28 cellular contexts compared by ENCODE assay signal in the genomic region with DNA sequence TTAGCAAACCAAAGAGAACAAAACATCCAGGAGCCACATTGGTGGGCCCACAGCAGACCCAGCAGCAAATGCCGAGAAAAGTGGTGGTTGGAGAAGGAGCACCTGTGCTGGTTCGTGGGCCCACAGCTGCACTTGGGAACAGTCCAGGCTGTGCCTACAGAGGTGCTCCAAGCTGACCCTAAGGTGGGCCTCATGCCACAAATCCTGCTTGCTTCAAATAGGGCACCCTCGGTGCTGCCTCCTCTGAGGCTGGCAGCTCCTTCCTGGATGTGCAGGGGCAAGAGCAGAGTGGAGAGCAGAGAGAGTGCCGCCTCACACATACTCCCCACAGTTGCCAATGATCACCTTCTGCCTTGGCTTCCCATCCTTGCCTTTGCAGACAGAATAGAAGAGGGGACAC. TPM values are rescaled to one million over a fixed set of nuclear protein-coding genes. Genes with fewer than 3 reads are reported as not detected.
"Had no signal": no experiment of that assay in that cellular context is flagged by ENCODE, and none has a peak within 500 bp of the region (broad histone marks: within the 10 kb centered on the region; RNA-seq: fewer than 3 reads in every experiment).

No MANE protein-coding gene starts in this region.

- H3K4me3 Mint-ChIP-seq: immature natural killer cell; naive thymus-derived CD8-positive, alpha-beta T cell; nephron; neural crest cell; stimulated activated naive CD8-positive, alpha-beta T cell treated with anti-CD3 and anti-CD28 coated beads, Interleukin-15, amount 100 ng/mL, for 72 hours; type B pancreatic cell had no signal

- DNase-seq: hypothalamus; immature natural killer cell; kidney; left colon; left lung; lower lobe of right lung; mammary epithelial cell; mesenchymal stem cell; naive thymus-derived CD8-positive, alpha-beta T cell; occipital lobe; retina; stimulated activated CD4-positive, alpha-beta T cell treated with anti-CD3 and anti-CD28 coated beads, Interleukin-4, amount 100 ng/mL, for 4 hours; stimulated activated CD8-positive, alpha-beta memory T cell treated with anti-CD3 and anti-CD28 coated beads, Interleukin-4, amount 100 ng/mL, for 48 hours; stimulated activated naive CD4-positive, alpha-beta T cell; stimulated activated naive CD8-positive, alpha-beta T cell treated with anti-CD3 and anti-CD28 coated beads, Interleukin-15, amount 100 ng/mL, for 72 hours; substantia nigra; uterus had no signal

- H3K4me3 ChIP-seq: left lung, lower lobe of right lung, ovary, prostate gland, skin epidermis, tibial nerve, uterus had no signal

- ATAC-seq: left colon; left lung; lower lobe of right lung; naive thymus-derived CD8-positive, alpha-beta T cell; right cardiac atrium; sciatic nerve; stimulated activated naive CD8-positive, alpha-beta T cell treated with anti-CD3 and anti-CD28 coated beads, Interleukin-15, amount 100 ng/mL, for 72 hours had no signal

- H3K27me3 ChIP-seq: left lung, neutrophil, ovary, tibial nerve, uterus had no signal

- H3K36me3 ChIP-seq: ovary, prostate gland, uterus had no signal

- H3K27me3 Mint-ChIP-seq: naive thymus-derived CD8-positive, alpha-beta T cell; stimulated activated naive CD8-positive, alpha-beta T cell treated with anti-CD3 and anti-CD28 coated beads, Interleukin-15, amount 100 ng/mL, for 72 hours; type B pancreatic cell had no signal

- H3K9me3 ChIP-seq: left lung, lower lobe of right lung, neutrophil, ovary, prostate gland, tibial nerve, uterus had no signal

- H3K9me3 Mint-ChIP-seq: immature natural killer cell; nephron; neural crest cell; stimulated activated naive CD8-positive, alpha-beta T cell treated with anti-CD3 and anti-CD28 coated beads, Interleukin-15, amount 100 ng/mL, for 72 hours; type B pancreatic cell had no signal

- H3K4me1 ChIP-seq: left lung, lower lobe of right lung, prostate gland, tibial nerve, uterus had no signal

- H3K4me1 Mint-ChIP-seq: naive thymus-derived CD8-positive, alpha-beta T cell; nephron; neural crest cell had no signal

- H3K27ac ChIP-seq: left lung, lower lobe of right lung, neutrophil, ovary, prostate gland, skin epidermis, tibial nerve, uterus had no signal

- H3K27ac Mint-ChIP-seq: immature natural killer cell; naive thymus-derived CD8-positive, alpha-beta T cell; nephron; type B pancreatic cell had no signal

RNA-seq across cellular contexts. Expression of a gene that starts 40.1 kb away (rescaled TPM):
- total RNA-seq: liver; lower lobe of right lung; naive thymus-derived CD8-positive, alpha-beta T cell had no signal
- polyA plus RNA-seq: immature natural killer cell; liver; mammary epithelial cell; naive thymus-derived CD8-positive, alpha-beta T cell had no signal
